8 cellular contexts compared by ENCODE assay signal in genomic region chr10:110567201-110568054, GRCh38. TPM values are rescaled to one million over a fixed set of nuclear protein-coding genes. Genes with fewer than 3 reads are reported as not detected.
DNase-seq lines count a peak whose midpoint lies in the region; ATAC-seq lines count a peak whose summit lies in the region.

Gene SMC3, plus strand, starts transcription at chr10:110567695. Its CDS starts 122 bp downstream, at chr10:110567817.

- H3K27ac ChIP-seq in mesenchymal stem cell (ENCODE audit: low read length, poor library complexity, severe bottlenecking) = peak within 1 kb of the TSS; percentile 86

- H3K9me3 Mint-ChIP-seq in activated CD8-positive, alpha-beta memory T cell treated with anti-CD3 and anti-CD28 coated beads, Interleukin-2, amount 10 ng/mL, durations not matched to agents 7 days and 5 days (ENCODE audit: low read depth) = no peaks in the 10 kb centered on the region

- H2AFZ ChIP-seq in mesenchymal stem cell (ENCODE audit: low read depth, low read length) = peak within 1 kb of the TSS; percentile 93

- peak within 1 kb of the TSS; percentile 93 for H2BK15ac ChIP-seq in mesenchymal stem cell (ENCODE audit: low read depth, poor library complexity, severe bottlenecking)

- peak within 1 kb of the TSS; percentile 50 to 87 for H2BK12ac ChIP-seq in mesenchymal stem cell (ENCODE audit: low read length in 2 of 2)

- peak; percentile 90 for DNase-seq in COLO668 (lab: John Stamatoyannopoulos, UW; ENCODE audit: unreplicated experiment)
- DNase-seq in HT1080 (ENCODE audit: low read depth) = peak; percentile 95
- peak; percentile 89 for DNase-seq in NOMO-1 treated with DMSO at 0.1 percent for 48 hours (lab: John Stamatoyannopoulos, UW; ENCODE audit: unreplicated experiment)
- DNase-seq in activated CD8-positive, alpha-beta memory T cell treated with anti-CD3 and anti-CD28 coated beads, Interleukin-2, amount 10 ng/mL, durations not matched to agents 7 days and 5 days = peak; percentile 94
- peak; percentile 96 for DNase-seq in mesenchymal stem cell
- DNase-seq in stimulated activated CD8-positive, alpha-beta memory T cell treated with anti-CD3 and anti-CD28 coated beads, Interleukin-12 subunit alpha, Interleukin-12 subunit beta, amount 100 ng/mL, for 4 hours (ENCODE audit: low read depth) = peak; percentile 82

- peak within 1 kb of the TSS; percentile 76 for H3K4me2 ChIP-seq in mesenchymal stem cell (ENCODE audit: low read length, poor library complexity, severe bottlenecking)

- peak within 1 kb of the TSS in 1 of 2 experiments; percentile 78 for H3K4ac ChIP-seq in mesenchymal stem cell (ENCODE audit: low read depth in 1 of 2, low read length in 2 of 2)

- H2BK5ac ChIP-seq in mesenchymal stem cell (ENCODE audit: low read depth, low read length, poor library complexity, severe bottlenecking) = peak within 1 kb of the TSS; percentile 67

- peak within 1 kb of the TSS; percentile 92 for H3K4me3 ChIP-seq in endocrine pancreas (ENCODE audit: control insufficient read depth, insufficient read depth, low read length)
- peak within 1 kb of the TSS; percentile 91 to 96 for H3K4me3 ChIP-seq in mesenchymal stem cell (ENCODE audit: insufficient read depth in 1 of 2, low read depth in 1 of 2, low read length in 2 of 2)

- peak within 1 kb of the TSS; percentile 94 for H3K4me3 Mint-ChIP-seq in activated CD8-positive, alpha-beta memory T cell treated with anti-CD3 and anti-CD28 coated beads, Interleukin-2, amount 10 ng/mL, durations not matched to agents 7 days and 5 days

- ATAC-seq in GM21360 (IDR thresholded peaks at IDR 0.05; ENCODE audit: unreplicated experiment) = peak; percentile 83
- ATAC-seq in activated CD8-positive, alpha-beta memory T cell treated with anti-CD3 and anti-CD28 coated beads, Interleukin-2, amount 10 ng/mL, durations not matched to agents 7 days and 5 days = peak; percentile 84

- H3K18ac ChIP-seq in mesenchymal stem cell (ENCODE audit: low read depth in 1 of 2, low read length in 2 of 2) = peak within 1 kb of the TSS; percentile 96

- H3K14ac ChIP-seq in mesenchymal stem cell (ENCODE audit: low read length in 2 of 2) = peak within 1 kb of the TSS in 1 of 2 experiments; percentile 55

- peak within 1 kb of the TSS in 1 of 2 experiments; percentile 14 for H3K23ac ChIP-seq in mesenchymal stem cell (ENCODE audit: low read length in 2 of 2)

- H2AK5ac ChIP-seq in mesenchymal stem cell (ENCODE audit: low read length, severe bottlenecking) = no peak within 1 kb of the TSS

- H3K36me3 ChIP-seq in endocrine pancreas (ENCODE audit: control insufficient read depth, insufficient read depth, low read length) (no peaks in the 10 kb centered on the region), mesenchymal stem cell (ENCODE audit: control insufficient read depth in 1 of 2, insufficient read depth in 2 of 2, low read depth in 1 of 2, low read length in 2 of 2) (peaks cover 0 to 12% of the 10 kb centered on the region in 2 experiments)

- CTCF ChIA-PET in activated CD8-positive, alpha-beta memory T cell treated with anti-CD3 and anti-CD28 coated beads, Interleukin-2, amount 10 ng/mL, durations not matched to agents 7 days and 5 days (lab: Charles Lee) = interaction anchor here (1.2 to 6.0 kb wide), 5 partner anchors 21 to 262 kb away, joined by 4 to 35 read pairs (median 5); partner anchors contain the start of gene SMNDC1

- H3K79me1 ChIP-seq in mesenchymal stem cell (replicated peaks; ENCODE audit: low read length, poor library complexity, severe bottlenecking) = peaks cover 7% of the 10 kb centered on the region

- no peaks in the 10 kb centered on the region for H3K9me3 ChIP-seq in endocrine pancreas (ENCODE audit: control insufficient read depth, low read length)
- no peaks in the 10 kb centered on the region for H3K9me3 ChIP-seq in mesenchymal stem cell (ENCODE audit: control insufficient read depth, low read length)

- no peaks in the 10 kb centered on the region for H3K27me3 ChIP-seq in endocrine pancreas (ENCODE audit: control insufficient read depth, insufficient read depth, low read length)
- H3K27me3 ChIP-seq in mesenchymal stem cell (ENCODE audit: control insufficient read depth in 1 of 2, insufficient read depth in 1 of 2, low read length in 2 of 2) = no peaks in the 10 kb centered on the region

- peaks cover 16% of the 10 kb centered on the region for H3K27me3 Mint-ChIP-seq in activated CD8-positive, alpha-beta memory T cell treated with anti-CD3 and anti-CD28 coated beads, Interleukin-2, amount 10 ng/mL, durations not matched to agents 7 days and 5 days

- H3K4me1 Mint-ChIP-seq in activated CD8-positive, alpha-beta memory T cell treated with anti-CD3 and anti-CD28 coated beads, Interleukin-2, amount 10 ng/mL, durations not matched to agents 7 days and 5 days = peaks cover 38% of the 10 kb centered on the region

- H4K8ac ChIP-seq in mesenchymal stem cell (ENCODE audit: low read length) = peak within 1 kb of the TSS; percentile 97

- H3K4me1 ChIP-seq in endocrine pancreas (ENCODE audit: control insufficient read depth, insufficient read depth, low read length) (peaks cover 21% of the 10 kb centered on the region), mesenchymal stem cell (ENCODE audit: control insufficient read depth, insufficient read depth, low read depth, low read length) (peaks cover 5% of the 10 kb centered on the region)

- H3K9ac ChIP-seq in endocrine pancreas (ENCODE audit: control insufficient read depth, insufficient read depth, low read length) = peak within 1 kb of the TSS; percentile 95
- peak within 1 kb of the TSS; percentile 93 for H3K9ac ChIP-seq in mesenchymal stem cell (ENCODE audit: low read length)

- H4K91ac ChIP-seq in mesenchymal stem cell (ENCODE audit: low read length) = peak within 1 kb of the TSS; percentile 95

- peak within 1 kb of the TSS; percentile 68 for H2BK120ac ChIP-seq in mesenchymal stem cell (ENCODE audit: low read depth, low read length)

- H3K36me3 Mint-ChIP-seq in activated CD8-positive, alpha-beta memory T cell treated with anti-CD3 and anti-CD28 coated beads, Interleukin-2, amount 10 ng/mL, durations not matched to agents 7 days and 5 days = peaks cover 23% of the 10 kb centered on the region

- WGBS in mesenchymal stem cell = under 1% methylated on average over 61 of the region's 64 CpGs

- H3K27ac Mint-ChIP-seq in activated CD8-positive, alpha-beta memory T cell treated with anti-CD3 and anti-CD28 coated beads, Interleukin-2, amount 10 ng/mL, durations not matched to agents 7 days and 5 days = peak within 1 kb of the TSS; percentile 97

RNA-seq across cellular contexts. Expression of gene SMC3, which starts in this region (rescaled TPM):
- 36.9 and 38.5 TPM in 2 replicates for total RNA-seq in HT1080 (2014; rRNA removed; shearing (Covaris generic))
- polyA plus RNA-seq in HT1080 (2015; cell fraction: cytosol; rRNA removed) = 32.9 and 41.2 TPM in 2 replicates
- 50.7 and 51.4 TPM in 2 replicates for polyA plus RNA-seq in HT1080 (2015; cell fraction: nucleus; rRNA removed)
- total RNA-seq in activated CD8-positive, alpha-beta memory T cell treated with anti-CD3 and anti-CD28 coated beads, Interleukin-2, amount 10 ng/mL, durations not matched to agents 7 days and 5 days = 10 to 100 TPM; 81.3 to 86.8 TPM
- polyA plus RNA-seq in mesenchymal stem cell (2013, experiment 1 of 2) = 19.1 TPM
- polyA plus RNA-seq in mesenchymal stem cell (2013, experiment 2 of 2) = 19.0 TPM

Comparison
In these comparisons a context has a peak if more than half of its experiments do, and no peak if none do; other contexts are left out.
1. Peak in every context shown above with its lines: DNase-seq, ATAC-seq, H3K4me3 ChIP-seq and H3K27ac ChIP-seq.